ENCODE assay signal across 32 cellular contexts in genomic region chr18:22579271-22579670, GRCh38.
"Had no signal": no experiment of that assay in that cellular context is flagged by ENCODE, and none has a peak within 500 bp of the region (broad histone marks: within the 10 kb centered on the region; RNA-seq: fewer than 3 reads in every experiment).

No MANE protein-coding gene starts in this region.

- H3K27me3 ChIP-seq: brain microvascular endothelial cell, gastroesophageal sphincter, heart right ventricle, hepatocyte had no signal

- H3K4me1 ChIP-seq: esophagus squamous epithelium, gastroesophageal sphincter, heart right ventricle had no signal

- H3K4me3 ChIP-seq: coronary artery, dorsolateral prefrontal cortex, esophagus squamous epithelium, gastroesophageal sphincter, heart right ventricle, hepatocyte had no signal

- FAIRE-seq: bronchial epithelial cell, TTC549 had no signal

- H3K4me2 ChIP-seq: hepatocyte had no signal

- H3K4me1 Mint-ChIP-seq: activated B cell treated with CpG ODN at 0.5 μM for 24 hours; activated T-helper 17 cell treated with anti-CD3 and anti-CD28 coated beads, Interleukin-2, amount 50 U/mL, for 72 hours; central memory CD8-positive, alpha-beta T cell had no signal

- H3K9me3 ChIP-seq: esophagus squamous epithelium, gastroesophageal sphincter, heart right ventricle had no signal

- H3K27ac ChIP-seq: brain microvascular endothelial cell, coronary artery, dorsolateral prefrontal cortex, epithelial cell of prostate, esophagus squamous epithelium, gastroesophageal sphincter, heart right ventricle, hepatocyte, WERI-Rb-1 had no signal

- H2AFZ ChIP-seq: hepatocyte had no signal

- H3K4me3 Mint-ChIP-seq: activated B cell treated with CpG ODN at 0.5 μM for 24 hours; activated CD8-positive, alpha-beta T cell treated with anti-CD3 and anti-CD28 coated beads for 36 hours; activated naive CD8-positive, alpha-beta T cell; activated T-cell treated with anti-CD3 and anti-CD28 coated beads, Interleukin-2, amount 50 U/mL, for 4 hours; activated T-helper 17 cell treated with anti-CD3 and anti-CD28 coated beads, Interleukin-2, amount 50 U/mL, for 72 hours; central memory CD8-positive, alpha-beta T cell; dendritic cell treated with granulocyte-macrophage colony-stimulating factor and Interleukin-4, amounts not matched to agents 40 ng/mL and 50 ng/mL, for 4 days had no signal

- H3K9me3 Mint-ChIP-seq: activated CD8-positive, alpha-beta T cell treated with anti-CD3 and anti-CD28 coated beads for 36 hours; activated T-cell treated with anti-CD3 and anti-CD28 coated beads, Interleukin-2, amount 50 U/mL, for 4 hours; central memory CD8-positive, alpha-beta T cell had no signal

- H3K79me2 ChIP-seq: hepatocyte had no signal

- H3K27me3 Mint-ChIP-seq: activated T-helper 17 cell treated with anti-CD3 and anti-CD28 coated beads, Interleukin-2, amount 50 U/mL, for 72 hours; dendritic cell treated with granulocyte-macrophage colony-stimulating factor and Interleukin-4, amounts not matched to agents 40 ng/mL and 50 ng/mL, for 4 days had no signal

- DNase-seq: activated B cell treated with CpG ODN at 0.5 μM for 24 hours; activated CD4-positive, alpha-beta T cell treated with anti-CD3 and anti-CD28 coated beads for 48 hours; activated CD4-positive, alpha-beta T cell treated with anti-CD3 and anti-CD28 coated beads, Interleukin-2, amount 50 U/mL, for 1 hour; activated CD4-positive, alpha-beta T cell treated with anti-CD3 and anti-CD28 coated beads, Interleukin-2, amount 50 U/mL, for 48 hours; activated CD8-positive, alpha-beta memory T cell treated with anti-CD3 and anti-CD28 coated beads for 24 hours; activated CD8-positive, alpha-beta T cell treated with anti-CD3 and anti-CD28 coated beads for 36 hours; activated effector memory CD4-positive, alpha-beta T cell treated with Interleukin-2 at 50 U/mL for 16 hours; activated gamma-delta T cell treated with Interleukin-2 at 50 U/mL for 16 hours; activated naive CD4-positive, alpha-beta T cell treated with anti-CD3 and anti-CD28 coated beads, Interleukin-2, amount 50 U/mL, for 16 hours; activated naive CD4-positive, alpha-beta T cell treated with Interleukin-2 at 50 U/mL for 16 hours; activated T-cell treated with anti-CD3 and anti-CD28 coated beads, Interleukin-2, amount 50 U/mL, for 4 hours; amniotic stem cell; anterior cingulate cortex; brain microvascular endothelial cell; dorsolateral prefrontal cortex; effector memory CD4-positive, alpha-beta T cell; esophagus squamous epithelium; foreskin melanocyte; heart right ventricle; T-helper 2 cell; WERI-Rb-1 had no signal

- ATAC-seq: activated CD4-positive, CD25-positive, alpha-beta regulatory T cell treated with anti-CD3 and anti-CD28 coated beads, Interleukin-2, amount 50 U/mL, for 24 hours; activated CD8-positive, alpha-beta T cell treated with anti-CD3 and anti-CD28 coated beads for 36 hours; activated T-cell treated with anti-CD3 and anti-CD28 coated beads, Interleukin-2, amount 50 U/mL, for 4 hours; activated T-helper 17 cell treated with anti-CD3 and anti-CD28 coated beads, Interleukin-2, amount 50 U/mL, for 72 hours; gastroesophageal sphincter; heart right ventricle had no signal

- H3K27ac Mint-ChIP-seq: activated B cell treated with CpG ODN at 0.5 μM for 24 hours; activated CD8-positive, alpha-beta T cell treated with anti-CD3 and anti-CD28 coated beads for 36 hours; activated naive CD8-positive, alpha-beta T cell; activated T-helper 17 cell treated with anti-CD3 and anti-CD28 coated beads, Interleukin-2, amount 50 U/mL, for 72 hours; dendritic cell treated with granulocyte-macrophage colony-stimulating factor and Interleukin-4, amounts not matched to agents 40 ng/mL and 50 ng/mL, for 4 days had no signal

- H3K36me3 ChIP-seq: brain microvascular endothelial cell, esophagus squamous epithelium, gastroesophageal sphincter, heart right ventricle, WERI-Rb-1 had no signal
